Comparison of ENCODE assay signal across 8 cellular contexts in genomic region chr16:62225675-62226074, GRCh38.
DNase-seq lines count a peak whose midpoint lies in the region; ATAC-seq lines count a peak whose summit lies in the region.

No MANE protein-coding gene starts in this region.

- H3K9me3 Mint-ChIP-seq in activated CD4-positive, alpha-beta memory T cell treated with anti-CD3 and anti-CD28 coated beads, Interleukin-2, amount 10 ng/mL, durations not matched to agents 7 days and 5 days, result peaks cover 5% of the 10 kb centered on the region

- ATAC-seq in HG02798 (IDR thresholded peaks at IDR 0.05; ENCODE audit: poor library complexity, unreplicated experiment), result peak; percentile 85
- ATAC-seq in HG02970 (IDR thresholded peaks at IDR 0.05; ENCODE audit: low FRiP score, unreplicated experiment), result no peak

- no peaks in the 10 kb centered on the region for H3K27me3 Mint-ChIP-seq in activated CD4-positive, alpha-beta memory T cell treated with anti-CD3 and anti-CD28 coated beads, Interleukin-2, amount 10 ng/mL, durations not matched to agents 7 days and 5 days

- H3K36me3 Mint-ChIP-seq in activated CD4-positive, alpha-beta memory T cell treated with anti-CD3 and anti-CD28 coated beads, Interleukin-2, amount 10 ng/mL, durations not matched to agents 7 days and 5 days (ENCODE audit: low read depth), result no peaks in the 10 kb centered on the region

- no peaks in the 10 kb centered on the region for H3K4me1 Mint-ChIP-seq in activated CD4-positive, alpha-beta memory T cell treated with anti-CD3 and anti-CD28 coated beads, Interleukin-2, amount 10 ng/mL, durations not matched to agents 7 days and 5 days

- no peak overlapping the region for H3K4me3 Mint-ChIP-seq in activated CD4-positive, alpha-beta memory T cell treated with anti-CD3 and anti-CD28 coated beads, Interleukin-2, amount 10 ng/mL, durations not matched to agents 7 days and 5 days

- H3K27ac Mint-ChIP-seq in activated CD4-positive, alpha-beta memory T cell treated with anti-CD3 and anti-CD28 coated beads, Interleukin-2, amount 10 ng/mL, durations not matched to agents 7 days and 5 days, result no peak overlapping the region

- CTCF ChIA-PET in activated CD4-positive, alpha-beta memory T cell treated with anti-CD3 and anti-CD28 coated beads, Interleukin-2, amount 10 ng/mL, durations not matched to agents 7 days and 5 days (lab: Charles Lee), result no interaction called here

- peak; percentile 13 to 45 for DNase-seq in NCI-H187 (lab: John Stamatoyannopoulos, UW)
- no peak for DNase-seq in NCI-H187 treated with DMSO at 0.1 percent for 48 hours (lab: John Stamatoyannopoulos, UW)
- DNase-seq in NCI-H2081 (lab: John Stamatoyannopoulos, UW), result peak; percentile 85 to 88
- peak; percentile 25 for DNase-seq in activated CD4-positive, alpha-beta memory T cell treated with anti-CD3 and anti-CD28 coated beads, Interleukin-2, amount 10 ng/mL, durations not matched to agents 7 days and 5 days
- peak; percentile 11 to 64 for DNase-seq in hippocampal formation (lab: John Stamatoyannopoulos, UW)
- DNase-seq in stimulated activated CD4-positive, alpha-beta T cell treated with anti-CD3 and anti-CD28 coated beads, Interleukin-4, amount 100 ng/mL, for 48 hours (ENCODE audit: low read depth in 2 of 2), result peak; percentile 30 to 35

- POLR2A ChIA-PET in activated CD4-positive, alpha-beta memory T cell treated with anti-CD3 and anti-CD28 coated beads, Interleukin-2, amount 10 ng/mL, durations not matched to agents 7 days and 5 days (lab: Charles Lee), result no interaction called here
